Comparison of ENCODE assay signal across 33 cellular contexts in genomic region chrX:67622053-67622452, GRCh38.
"Had no signal": no experiment of that assay in that cellular context is flagged by ENCODE, and none has a peak within 500 bp of the region (broad histone marks: within the 10 kb centered on the region; RNA-seq: fewer than 3 reads in every experiment).

No MANE protein-coding gene starts in this region.

- H3K9me3 ChIP-seq: body of pancreas, colonic mucosa, esophagus squamous epithelium, gastrocnemius medialis had no signal

- H3K4me1 ChIP-seq: body of pancreas, colonic mucosa, esophagus squamous epithelium, gastrocnemius medialis, heart left ventricle had no signal

- DNase-seq: activated B cell treated with CpG ODN at 0.5 μM for 24 hours; activated CD4-positive, alpha-beta T cell treated with anti-CD3 and anti-CD28 coated beads for 48 hours; activated CD4-positive, alpha-beta T cell treated with anti-CD3 and anti-CD28 coated beads, Interleukin-2, amount 50 U/mL, for 1 hour; activated CD4-positive, alpha-beta T cell treated with anti-CD3 and anti-CD28 coated beads, Interleukin-2, amount 50 U/mL, for 48 hours; activated CD8-positive, alpha-beta memory T cell treated with anti-CD3 and anti-CD28 coated beads for 24 hours; activated CD8-positive, alpha-beta T cell treated with anti-CD3 and anti-CD28 coated beads for 36 hours; activated effector memory CD4-positive, alpha-beta T cell treated with Interleukin-2 at 50 U/mL for 16 hours; activated gamma-delta T cell treated with Interleukin-2 at 50 U/mL for 16 hours; activated naive CD4-positive, alpha-beta T cell treated with anti-CD3 and anti-CD28 coated beads, Interleukin-2, amount 50 U/mL, for 16 hours; activated naive CD4-positive, alpha-beta T cell treated with Interleukin-2 at 50 U/mL for 16 hours; activated T-cell treated with anti-CD3 and anti-CD28 coated beads, Interleukin-2, amount 50 U/mL, for 4 hours; amniotic stem cell; anterior cingulate cortex; body of pancreas; central memory CD4-positive, alpha-beta T cell; cerebellar nuclear complex; colonic mucosa; effector CD8-positive, alpha-beta T cell; esophagus squamous epithelium; foreskin keratinocyte; gastrocnemius medialis; glutamatergic neuron; heart left ventricle; T-helper 17 cell; T1000; WERI-Rb-1 had no signal

- H3K36me3 Mint-ChIP-seq: activated naive CD8-positive, alpha-beta T cell had no signal

- H3K4me1 Mint-ChIP-seq: activated B cell treated with CpG ODN at 0.5 μM for 24 hours; activated T-helper 17 cell treated with anti-CD3 and anti-CD28 coated beads, Interleukin-2, amount 50 U/mL, for 72 hours; T-helper 17 cell had no signal

- ATAC-seq: activated CD4-positive, CD25-positive, alpha-beta regulatory T cell treated with anti-CD3 and anti-CD28 coated beads, Interleukin-2, amount 50 U/mL, for 24 hours; activated CD8-positive, alpha-beta T cell treated with anti-CD3 and anti-CD28 coated beads for 36 hours; activated T-cell treated with anti-CD3 and anti-CD28 coated beads, Interleukin-2, amount 50 U/mL, for 4 hours; activated T-helper 17 cell treated with anti-CD3 and anti-CD28 coated beads, Interleukin-2, amount 50 U/mL, for 72 hours; body of pancreas; foreskin keratinocyte; gastrocnemius medialis; heart left ventricle; T-helper 17 cell had no signal

- H3K27me3 Mint-ChIP-seq: activated B cell treated with CpG ODN at 0.5 μM for 24 hours; activated CD8-positive, alpha-beta T cell treated with anti-CD3 and anti-CD28 coated beads for 36 hours; activated naive CD8-positive, alpha-beta T cell; activated T-helper 17 cell treated with anti-CD3 and anti-CD28 coated beads, Interleukin-2, amount 50 U/mL, for 72 hours; T-helper 17 cell had no signal

- H3K27ac Mint-ChIP-seq: activated B cell treated with CpG ODN at 0.5 μM for 24 hours; activated CD8-positive, alpha-beta T cell treated with anti-CD3 and anti-CD28 coated beads for 36 hours; activated naive CD8-positive, alpha-beta T cell; activated T-helper 17 cell treated with anti-CD3 and anti-CD28 coated beads, Interleukin-2, amount 50 U/mL, for 72 hours; T-helper 17 cell; T-helper 2 cell treated with Interferon-gamma antibody and Interleukin-4, amounts not matched to agents 5 μg/mL and 100 μg/mL, for 36 hours had no signal

- H3K9me3 Mint-ChIP-seq: activated B cell treated with CpG ODN at 0.5 μM for 24 hours; activated CD8-positive, alpha-beta T cell treated with anti-CD3 and anti-CD28 coated beads for 36 hours; activated T-helper 17 cell treated with anti-CD3 and anti-CD28 coated beads, Interleukin-2, amount 50 U/mL, for 72 hours; T-helper 2 cell treated with Interferon-gamma antibody and Interleukin-4, amounts not matched to agents 5 μg/mL and 100 μg/mL, for 36 hours had no signal

- FAIRE-seq: endometrium, endothelial cell of umbilical vein had no signal

- H3K36me3 ChIP-seq: colonic mucosa, esophagus squamous epithelium, gastrocnemius medialis, heart left ventricle, WERI-Rb-1 had no signal

- H3K4me3 Mint-ChIP-seq: activated B cell treated with CpG ODN at 0.5 μM for 24 hours; activated CD8-positive, alpha-beta T cell treated with anti-CD3 and anti-CD28 coated beads for 36 hours; activated naive CD8-positive, alpha-beta T cell; activated T-cell treated with anti-CD3 and anti-CD28 coated beads, Interleukin-2, amount 50 U/mL, for 4 hours; activated T-helper 17 cell treated with anti-CD3 and anti-CD28 coated beads, Interleukin-2, amount 50 U/mL, for 72 hours; T-helper 17 cell; T-helper 2 cell treated with Interferon-gamma antibody and Interleukin-4, amounts not matched to agents 5 μg/mL and 100 μg/mL, for 36 hours had no signal

- H3K27me3 ChIP-seq: body of pancreas, colonic mucosa, esophagus squamous epithelium, foreskin keratinocyte, gastrocnemius medialis, heart left ventricle had no signal

- H3K4me3 ChIP-seq: body of pancreas, colonic mucosa, esophagus squamous epithelium, gastrocnemius medialis, heart left ventricle had no signal

- H3K27ac ChIP-seq: body of pancreas, colonic mucosa, epithelial cell of prostate, esophagus squamous epithelium, foreskin keratinocyte, gastrocnemius medialis, heart left ventricle, WERI-Rb-1 had no signal
